26 cellular contexts compared by ENCODE assay signal in the genomic region with DNA sequence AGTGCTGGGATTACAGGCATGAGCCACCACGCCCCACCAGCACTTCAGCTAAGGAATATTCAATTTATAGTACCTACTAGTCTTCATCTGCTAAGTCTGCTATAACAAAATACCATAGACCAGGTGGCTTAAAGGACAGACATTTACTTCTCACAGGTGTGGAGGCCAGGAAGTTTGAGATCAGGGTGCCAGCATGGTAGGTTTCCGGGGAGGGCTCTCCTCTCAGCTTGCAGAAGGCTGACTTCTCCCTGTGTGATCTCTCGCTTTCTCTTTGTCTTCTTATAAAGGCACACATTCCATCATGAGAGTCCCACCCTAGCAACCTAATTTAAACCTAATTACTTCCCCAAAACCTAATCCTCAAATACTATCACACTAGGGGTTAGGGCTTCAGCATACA.
"Had no signal": no experiment of that assay in that cellular context is flagged by ENCODE, and none has a peak within 500 bp of the region (broad histone marks: within the 10 kb centered on the region; RNA-seq: fewer than 3 reads in every experiment).

No MANE protein-coding gene starts in this region.

- H3K9me3 ChIP-seq: adrenal gland, SJSA1 had no signal

- ATAC-seq: activated T-cell treated with anti-CD3 and anti-CD28 coated beads, Interleukin-2, amount 50 U/mL, for 72 hours; PC-3 had no signal

- H3K36me3 ChIP-seq: adrenal gland, SJSA1 had no signal

- H3K9me3 Mint-ChIP-seq: activated B cell treated with CpG ODN at 0.5 μM for 24 hours; activated CD4-positive, alpha-beta memory T cell treated with anti-CD3 and anti-CD28 coated beads, Interleukin-2, amount 10 ng/mL, durations not matched to agents 7 days and 5 days; activated naive CD8-positive, alpha-beta T cell treated with anti-CD3 and anti-CD28 coated beads, Interleukin-2, amount 10 ng/mL, durations not matched to agents 7 days and 5 days; activated T-cell treated with anti-CD3 and anti-CD28 coated beads, Interleukin-2, amount 50 U/mL, for 72 hours; activated T-helper 2 cell treated with anti-CD3 and anti-CD28 coated beads, Interferon-gamma antibody, Interleukin-2, Interleukin-4, amounts not matched to agents 10 μg/mL and 5 μg/mL and 100 μg/mL, durations not matched to agents 14 hours and 24 hours and 36 hours; T-helper 1 cell treated with Interleukin-12 subunit alpha and Interleukin-12 subunit beta and Interleukin-4 antibody, amounts not matched to agents 30 μg/mL and 1 μg/mL, for 36 hours had no signal

- H3K4me3 Mint-ChIP-seq: activated B cell treated with CpG ODN at 0.5 μM for 24 hours; activated CD4-positive, alpha-beta memory T cell treated with anti-CD3 and anti-CD28 coated beads, Interleukin-2, amount 10 ng/mL, durations not matched to agents 7 days and 5 days; activated naive CD8-positive, alpha-beta T cell treated with anti-CD3 and anti-CD28 coated beads, Interleukin-2, amount 10 ng/mL, durations not matched to agents 7 days and 5 days; activated T-cell treated with anti-CD3 and anti-CD28 coated beads, Interleukin-2, amount 50 U/mL, for 72 hours; T-helper 1 cell treated with Interleukin-12 subunit alpha and Interleukin-12 subunit beta and Interleukin-4 antibody, amounts not matched to agents 30 μg/mL and 1 μg/mL, for 36 hours had no signal

- H3K27ac Mint-ChIP-seq: activated B cell treated with CpG ODN at 0.5 μM for 24 hours; activated CD4-positive, alpha-beta memory T cell treated with anti-CD3 and anti-CD28 coated beads, Interleukin-2, amount 10 ng/mL, durations not matched to agents 7 days and 5 days; activated naive CD8-positive, alpha-beta T cell treated with anti-CD3 and anti-CD28 coated beads, Interleukin-2, amount 10 ng/mL, durations not matched to agents 7 days and 5 days; activated T-cell treated with anti-CD3 and anti-CD28 coated beads, Interleukin-2, amount 50 U/mL, for 72 hours; activated T-helper 2 cell treated with anti-CD3 and anti-CD28 coated beads, Interferon-gamma antibody, Interleukin-2, Interleukin-4, amounts not matched to agents 10 μg/mL and 5 μg/mL and 100 μg/mL, durations not matched to agents 14 hours and 24 hours and 36 hours; T-helper 1 cell treated with Interleukin-12 subunit alpha and Interleukin-12 subunit beta and Interleukin-4 antibody, amounts not matched to agents 30 μg/mL and 1 μg/mL, for 36 hours had no signal

- H3K36me3 Mint-ChIP-seq: activated naive CD8-positive, alpha-beta T cell treated with anti-CD3 and anti-CD28 coated beads, Interleukin-2, amount 10 ng/mL, durations not matched to agents 7 days and 5 days had no signal

- H3K4me1 Mint-ChIP-seq: activated B cell treated with CpG ODN at 0.5 μM for 24 hours; activated CD4-positive, alpha-beta memory T cell treated with anti-CD3 and anti-CD28 coated beads, Interleukin-2, amount 10 ng/mL, durations not matched to agents 7 days and 5 days; activated naive CD8-positive, alpha-beta T cell treated with anti-CD3 and anti-CD28 coated beads, Interleukin-2, amount 10 ng/mL, durations not matched to agents 7 days and 5 days had no signal

- H3K27ac ChIP-seq: adrenal gland, SJSA1 had no signal

- H3K27me3 ChIP-seq: adrenal gland had no signal

- H3K27me3 Mint-ChIP-seq: activated B cell treated with CpG ODN at 0.5 μM for 24 hours; activated CD4-positive, alpha-beta memory T cell treated with anti-CD3 and anti-CD28 coated beads, Interleukin-2, amount 10 ng/mL, durations not matched to agents 7 days and 5 days; activated naive CD8-positive, alpha-beta T cell treated with anti-CD3 and anti-CD28 coated beads, Interleukin-2, amount 10 ng/mL, durations not matched to agents 7 days and 5 days had no signal

- H3K4me3 ChIP-seq: adrenal gland, SJSA1 had no signal

- DNase-seq: activated B cell treated with CpG ODN at 0.5 μM for 24 hours; activated CD4-positive, alpha-beta memory T cell treated with anti-CD3 and anti-CD28 coated beads, Interleukin-2, amount 10 ng/mL, durations not matched to agents 7 days and 5 days; activated CD4-positive, alpha-beta T cell treated with anti-CD3 and anti-CD28 coated beads for 1 hour; activated CD4-positive, alpha-beta T cell treated with anti-CD3 and anti-CD28 coated beads, Interleukin-2, amount 50 U/mL, for 1 hour; activated gamma-delta T cell treated with Interleukin-2 at 50 U/mL for 16 hours; activated naive CD4-positive, alpha-beta T cell treated with anti-CD3 and anti-CD28 coated beads, Interleukin-2, amount 50 U/mL, for 16 hours; activated naive CD8-positive, alpha-beta T cell treated with anti-CD3 and anti-CD28 coated beads, Interleukin-2, amount 10 ng/mL, durations not matched to agents 7 days and 5 days; activated T-cell treated with anti-CD3 and anti-CD28 coated beads for 4 hours; activated T-cell treated with anti-CD3 and anti-CD28 coated beads, Interleukin-2, amount 50 U/mL, for 72 hours; adrenal gland; anterior cingulate cortex; Karpas-422; MM.1S; NCI-H1105; NCI-H1436; NCI-H1694 treated with DMSO at 0.1 percent for 48 hours; NCI-H2029 treated with DMSO at 0.1 percent for 48 hours; NCI-H345; NCI-H510A; NCI-H526 treated with DMSO at 0.1 percent for 48 hours; NK-92 treated with Interleukin-12 subunit alpha and Interleukin-12 subunit beta, amount 100 ng/mL, for 24 hours; PC-3; SHP77 had no signal

- H3K4me1 ChIP-seq: adrenal gland, SJSA1 had no signal
